2 cellular contexts compared by ENCODE assay signal in the genomic region with DNA sequence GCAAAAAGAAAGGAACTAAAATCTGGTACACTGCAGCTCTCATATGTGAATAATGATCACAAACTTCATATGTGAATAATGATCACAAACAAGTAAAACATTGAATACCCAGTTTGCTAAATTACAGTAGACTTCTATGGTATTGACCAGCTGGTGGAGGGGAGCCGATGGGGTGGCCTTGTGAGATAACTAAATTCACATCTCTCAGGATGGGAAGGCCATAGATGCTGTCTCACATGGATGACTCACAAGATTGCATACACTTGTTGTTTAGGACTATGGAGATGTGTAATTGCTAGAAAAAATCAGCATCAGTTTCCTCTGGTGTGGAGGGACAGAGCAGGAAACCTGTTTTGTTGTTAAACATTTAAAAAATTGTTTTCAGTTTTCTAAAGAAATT.
A peak's percentile ranks its signal among the peaks of the same experiment; 100 is the strongest.
TF ChIP-seq lines count a peak whose summit lies in the region.

No MANE protein-coding gene starts in this region.

TF ChIP-seq in HEK293, 187 proteins besides CTCF, POLR2A, EP300 and RAD21:
- TF ChIP-seq GLI2 (tag by site-specific recombination; IDR thresholded peaks at IDR 0.05; ENCODE audit: borderline replicate concordance, low read depth): no peak
- TF ChIP-seq ZBTB17 (tag by site-specific recombination; IDR thresholded peaks at IDR 0.05): no peak
- no peak for TF ChIP-seq ZNF660 (tag by site-specific recombination; IDR thresholded peaks at IDR 0.05)
- no peak for TF ChIP-seq ZNF157 (tag by site-specific recombination; IDR thresholded peaks at IDR 0.05)
- TF ChIP-seq SCRT2 (tag by site-specific recombination; IDR thresholded peaks at IDR 0.05): 0 out of 2 replicates have a peak, but pooled peaks have one; percentile 27
- no peak for TF ChIP-seq RBAK (tag by site-specific recombination; IDR thresholded peaks at IDR 0.05)
- no peak for TF ChIP-seq WT1 (tag by site-specific recombination; IDR thresholded peaks at IDR 0.05)

TF ChIP-seq in K562, 482 proteins besides CTCF, POLR2A, EP300 and RAD21:
- no peak for TF ChIP-seq CEBPG (CRISPR knock-in tag; IDR thresholded peaks at IDR 0.05)
- 0 out of 4 replicates have a peak, but pooled peaks of 1 of the 2 experiments have one; percentile 23 for TF ChIP-seq CEBPG (tag; conservative IDR thresholded peaks at IDR 0.05 in 1 of 2, IDR thresholded peaks at IDR 0.05 in 1 of 2)
- peak; percentile 55; the same call in 1 of the 2 replicates for TF ChIP-seq FOSL1 (tag; conservative IDR thresholded peaks at IDR 0.05)
- peak; percentile 55; the same call in 1 of the 2 replicates for TF ChIP-seq JUND (IDR thresholded peaks at IDR 0.05; ENCODE audit: borderline replicate concordance, low read depth, low read length)
- no peak for TF ChIP-seq JUND (tag; IDR thresholded peaks at IDR 0.05; ENCODE audit: borderline replicate concordance, low read depth, low read length)
- no peak for TF ChIP-seq FOXK1 (CRISPR knock-in tag; IDR thresholded peaks at IDR 0.05; ENCODE audit: borderline replicate concordance)
- TF ChIP-seq NFYB (IDR thresholded peaks at IDR 0.05; ENCODE audit: extremely low read depth, insufficient read length): no peak
- TF ChIP-seq, protein P1, sequence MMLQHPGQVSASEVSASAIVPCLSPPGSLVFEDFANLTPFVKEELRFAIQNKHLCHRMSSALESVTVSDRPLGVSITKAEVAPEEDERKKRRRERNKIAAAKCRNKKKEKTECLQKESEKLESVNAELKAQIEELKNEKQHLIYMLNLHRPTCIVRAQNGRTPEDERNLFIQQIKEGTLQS (IDR thresholded peaks at IDR 0.05): peak; percentile 48; the same call in 1 of the 2 replicates
- TF ChIP-seq, protein P1 (CRISPR knock-in tag; conservative IDR thresholded peaks at IDR 0.05): no peak
- TF ChIP-seq KLF1 (tag; IDR thresholded peaks at IDR 0.05): no peak
- no peak for TF ChIP-seq PHB2 (IDR thresholded peaks at IDR 0.05; ENCODE audit: low read depth)
- TF ChIP-seq BRD4 (IDR thresholded peaks at IDR 0.05): no peak
- TF ChIP-seq ETV5 (CRISPR knock-in tag; IDR thresholded peaks at IDR 0.05; ENCODE audit: low read depth): no peak
- TF ChIP-seq E2F3 (CRISPR knock-in tag; IDR thresholded peaks at IDR 0.05): no peak
- TF ChIP-seq NCOA6 (IDR thresholded peaks at IDR 0.05): no peak
- TF ChIP-seq, protein P2, sequence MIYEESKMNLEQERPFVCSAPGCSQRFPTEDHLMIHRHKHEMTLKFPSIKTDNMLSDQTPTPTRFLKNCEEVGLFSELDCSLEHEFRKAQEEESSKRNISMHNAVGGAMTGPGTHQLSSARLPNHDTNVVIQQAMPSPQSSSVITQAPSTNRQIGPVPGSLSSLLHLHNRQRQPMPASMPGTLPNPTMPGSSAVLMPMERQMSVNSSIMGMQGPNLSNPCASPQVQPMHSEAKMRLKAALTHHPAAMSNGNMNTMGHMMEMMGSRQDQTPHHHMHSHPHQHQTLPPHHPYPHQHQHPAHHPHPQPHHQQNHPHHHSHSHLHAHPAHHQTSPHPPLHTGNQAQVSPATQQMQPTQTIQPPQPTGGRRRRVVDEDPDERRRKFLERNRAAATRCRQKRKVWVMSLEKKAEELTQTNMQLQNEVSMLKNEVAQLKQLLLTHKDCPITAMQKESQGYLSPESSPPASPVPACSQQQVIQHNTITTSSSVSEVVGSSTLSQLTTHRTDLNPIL (CRISPR knock-in tag; IDR thresholded peaks at IDR 0.05): no peak
- TF ChIP-seq, protein P3, sequence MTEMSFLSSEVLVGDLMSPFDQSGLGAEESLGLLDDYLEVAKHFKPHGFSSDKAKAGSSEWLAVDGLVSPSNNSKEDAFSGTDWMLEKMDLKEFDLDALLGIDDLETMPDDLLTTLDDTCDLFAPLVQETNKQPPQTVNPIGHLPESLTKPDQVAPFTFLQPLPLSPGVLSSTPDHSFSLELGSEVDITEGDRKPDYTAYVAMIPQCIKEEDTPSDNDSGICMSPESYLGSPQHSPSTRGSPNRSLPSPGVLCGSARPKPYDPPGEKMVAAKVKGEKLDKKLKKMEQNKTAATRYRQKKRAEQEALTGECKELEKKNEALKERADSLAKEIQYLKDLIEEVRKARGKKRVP (CRISPR knock-in tag; IDR thresholded peaks at IDR 0.05): no peak
TF ChIP-seq in K562: peak in this region for 4.
